Comparison of ENCODE assay signal across 23 cellular contexts in the genomic region with DNA sequence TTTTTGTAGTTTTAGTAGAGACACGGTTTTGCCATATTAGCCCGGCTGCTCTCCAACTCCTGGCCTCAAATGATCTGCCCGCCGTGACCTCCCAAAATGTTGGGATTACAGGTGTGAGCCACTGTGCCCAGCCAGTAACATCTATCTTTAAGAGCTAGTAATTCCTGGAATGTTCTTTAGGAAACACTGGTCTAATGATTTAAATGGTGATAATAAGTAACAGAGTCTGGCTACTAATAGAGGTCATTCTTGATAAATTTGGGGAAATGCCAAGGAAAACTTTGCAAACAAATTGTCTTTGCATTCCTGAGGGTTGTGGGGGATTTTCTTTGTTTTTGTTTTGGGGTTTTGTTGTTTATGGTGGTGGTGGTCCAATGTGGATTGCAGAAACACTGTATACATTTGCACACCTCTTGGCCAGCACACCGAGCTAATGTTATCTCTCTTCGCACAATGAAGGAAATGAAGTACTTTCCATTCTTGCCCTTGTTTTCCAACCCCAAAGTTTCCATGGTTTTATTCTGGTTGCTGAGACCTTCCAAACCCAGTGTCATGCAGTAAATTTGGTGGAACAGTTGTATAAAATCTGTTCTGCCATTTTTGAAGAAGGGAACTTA. TPM values are rescaled to one million over a fixed set of nuclear protein-coding genes. Genes with fewer than 3 reads are reported as not detected.
DNase-seq lines count a peak whose midpoint lies in the region; ATAC-seq, FAIRE-seq and TF ChIP-seq lines count a peak whose summit lies in the region.
"Had no signal": no experiment of that assay in that cellular context is flagged by ENCODE, and none has a peak within 500 bp of the region (broad histone marks: within the 10 kb centered on the region; RNA-seq: fewer than 3 reads in every experiment).

No MANE protein-coding gene starts in this region.

- H3K27me3 Mint-ChIP-seq in endodermal cell (ENCODE audit: insufficient read depth): no peaks in the 10 kb centered on the region

- 55 to 56% methylated on average over 6 of the region's 6 CpGs for WGBS in body of pancreas, 2 donors
- WGBS in endodermal cell (ENCODE audit: insufficient coverage in 1 of 2, insufficient read length in 1 of 2), 2 experiments: 90 to 94% methylated on average over 6 of the region's 6 CpGs

- H3K27ac Mint-ChIP-seq in endodermal cell: no peak overlapping the region
- H3K27ac Mint-ChIP-seq: CD4-positive, alpha-beta memory T cell; GM23338; HFFc6 had no signal

- H3K9ac ChIP-seq in endothelial cell of umbilical vein (replicated peaks; ENCODE audit: extremely low read depth, insufficient read depth, low read length) (no peak overlapping the region), endodermal cell (ENCODE audit: extremely low read depth, low read length, poor library complexity, severe bottlenecking) (no peak overlapping the region)

- H3K36me3 ChIP-seq in body of pancreas (replicated peaks in 1 of 2; ENCODE audit: insufficient read depth in 1 of 2, low read depth in 2 of 2): no peaks in the 10 kb centered on the region
- no peaks in the 10 kb centered on the region for H3K36me3 ChIP-seq in endothelial cell of umbilical vein (ENCODE audit: control insufficient read depth in 2 of 2, extremely low read depth in 1 of 2, insufficient read depth in 2 of 2, low read length in 2 of 2)
- no peaks in the 10 kb centered on the region for H3K36me3 ChIP-seq in endodermal cell (ENCODE audit: control insufficient read depth, insufficient read depth, low read length)
- H3K36me3 ChIP-seq: HAP-1 had no signal

- H3K4me1 Mint-ChIP-seq in endodermal cell: no peaks in the 10 kb centered on the region
- H3K4me1 Mint-ChIP-seq: CD4-positive, alpha-beta memory T cell; GM23338 had no signal

- H3K4me3 Mint-ChIP-seq in endodermal cell: no peak overlapping the region
- H3K4me3 Mint-ChIP-seq: CD4-positive, alpha-beta memory T cell; GM23338; HFFc6 had no signal

- TF ChIP-seq CTCF in body of pancreas (IDR thresholded peaks at IDR 0.05) (no peak), endothelial cell of umbilical vein (IDR thresholded peaks at IDR 0.05; ENCODE audit: extremely low read depth in 1 of 2, insufficient read depth in 1 of 2, low read depth in 1 of 2, low read length in 2 of 2) (no peak), endodermal cell (conservative IDR thresholded peaks at IDR 0.05) (no peak)

- H2AFZ ChIP-seq in endothelial cell of umbilical vein (ENCODE audit: low read depth, low read length): no peak overlapping the region
- H2AFZ ChIP-seq: GM23338 had no signal

- intact Hi-C loops in body of pancreas (cut with DNase I): no loop called here
- intact Hi-C loops in endothelial cell of umbilical vein (cut with micrococcal nuclease): no loop called here
- intact Hi-C loops in posterior vena cava (cut with DNase I): loop anchor here (5.0 to 10.0 kb wide), 2 partner anchors 160 to 167 kb away; no protein-coding TSS in a partner anchor

- TF ChIP-seq POLR2A in body of pancreas (IDR thresholded peaks at IDR 0.05) (no peak), endothelial cell of umbilical vein (IDR thresholded peaks at IDR 0.05; ENCODE audit: low read depth, low read length) (no peak)

- H3K4me2 ChIP-seq in endothelial cell of umbilical vein (ENCODE audit: insufficient read depth, low read length): peak overlapping the region; percentile 18
- H3K4me2 ChIP-seq: GM23338 had no signal

- H3K79me2 ChIP-seq in endothelial cell of umbilical vein (ENCODE audit: control insufficient read depth, insufficient read depth, low read length): no peaks in the 10 kb centered on the region

- peak; percentile 64 for FAIRE-seq in endothelial cell of umbilical vein (lab: Jason Lieb, UNC)
- FAIRE-seq: GM12891, GM18507 had no signal

- dilution Hi-C loops in endothelial cell of umbilical vein (cut with MboI; ENCODE audit: extremely low pct_ligation_motif_present, low sequenced_read_pairs): no loop called here

- ATAC-seq in body of pancreas: peak; percentile 40
- ATAC-seq: GM23338 had no signal

- H3K4me1 ChIP-seq in body of pancreas: no peaks in the 10 kb centered on the region
- H3K4me1 ChIP-seq in endothelial cell of umbilical vein (ENCODE audit: control insufficient read depth, extremely low read depth, insufficient read depth, low read length): peaks cover 6% of the 10 kb centered on the region
- no peaks in the 10 kb centered on the region for H3K4me1 ChIP-seq in endodermal cell (ENCODE audit: control insufficient read depth, insufficient read depth, low read length)
- H3K4me1 ChIP-seq: HAP-1 had no signal

- no peaks in the 10 kb centered on the region for H4K20me1 ChIP-seq in endothelial cell of umbilical vein (replicated peaks; ENCODE audit: control insufficient read depth, extremely low read depth, insufficient read depth, low read length)

- BruUV-seq in endothelial cell of umbilical vein (replicated peaks; lab: Mats Ljungman, UMichigan): no TSS peak

- H3K9me3 ChIP-seq in body of pancreas (no peaks in the 10 kb centered on the region), endothelial cell of umbilical vein (replicated peaks; ENCODE audit: control insufficient read depth, insufficient read depth, low read length) (no peaks in the 10 kb centered on the region), endodermal cell (ENCODE audit: control insufficient read depth, low read length) (no peaks in the 10 kb centered on the region)
- H3K9me3 ChIP-seq: HAP-1 had no signal

- no peak overlapping the region for H3K4me3 ChIP-seq in body of pancreas
- no peak overlapping the region for H3K4me3 ChIP-seq in endothelial cell of umbilical vein (replicated peaks in 1 of 3; ENCODE audit: insufficient read depth in 1 of 3, low read depth in 1 of 3, low read length in 3 of 3)
- no peak overlapping the region for H3K4me3 ChIP-seq in endodermal cell (ENCODE audit: low read length)
- H3K4me3 ChIP-seq: GM23338, HAP-1 had no signal

- no peaks in the 10 kb centered on the region for H3K9me1 ChIP-seq in endothelial cell of umbilical vein (replicated peaks; ENCODE audit: control insufficient read depth, extremely low read depth, insufficient read depth, low read length)

- DNase-seq in body of pancreas: no peak
- peak; percentile 89 for DNase-seq in endothelial cell of umbilical vein (ENCODE audit: low read depth, low spot score)
- peak; percentile 25 for DNase-seq in kidney tubule cell (ENCODE audit: low spot score)
- DNase-seq in NCI-H524 (lab: John Stamatoyannopoulos, UW): no peak
- no peak for DNase-seq in posterior vena cava (ENCODE audit: low spot score)
- no peak for DNase-seq in endodermal cell
- DNase-seq: C1 segment of cervical spinal cord; Calu3; CD4-positive, alpha-beta memory T cell; COR-L47; DMS53; DMS79 treated with DMSO at 0.1 percent for 48 hours; GF-D8; HFFc6 had no signal

- H3K27me3 ChIP-seq in body of pancreas: no peaks in the 10 kb centered on the region
- peaks cover 2 to 4% of the 10 kb centered on the region in 2 experiments for H3K27me3 ChIP-seq in endothelial cell of umbilical vein (ENCODE audit: control insufficient read depth in 2 of 2, insufficient read depth in 2 of 2, low read length in 2 of 2)
- H3K27me3 ChIP-seq in endodermal cell (ENCODE audit: control insufficient read depth, insufficient read depth, low read length, poor library complexity, severe bottlenecking): no peaks in the 10 kb centered on the region

- no peaks in the 10 kb centered on the region for H3K36me3 Mint-ChIP-seq in endodermal cell (ENCODE audit: low read depth)
- H3K36me3 Mint-ChIP-seq: CD4-positive, alpha-beta memory T cell had no signal

- POLR2A ChIA-PET in endothelial cell of umbilical vein (lab: Charles Lee): no interaction called here

- CTCF ChIA-PET in endothelial cell of umbilical vein (lab: Charles Lee): interaction anchor here (0.9 to 1.7 kb wide), 3 partner anchors 10 to 167 kb away, joined by 3 to 4 read pairs (median 3); no protein-coding TSS in a partner anchor

- H3K27ac ChIP-seq in body of pancreas (no peak overlapping the region), endothelial cell of umbilical vein (ENCODE audit: insufficient read depth, low read depth, low read length) (no peak overlapping the region), endodermal cell (ENCODE audit: low read depth, low read length) (no peak overlapping the region)

- H3K9me3 Mint-ChIP-seq in endodermal cell: no peaks in the 10 kb centered on the region
- H3K9me3 Mint-ChIP-seq: CD4-positive, alpha-beta memory T cell; GM23338; HFFc6 had no signal

TF ChIP-seq in endothelial cell of umbilical vein, 7 proteins besides CTCF, POLR2A, EP300 and RAD21:
- no peak for TF ChIP-seq MAX (IDR thresholded peaks at IDR 0.05; ENCODE audit: insufficient read depth, insufficient read length)
- TF ChIP-seq JUN (IDR thresholded peaks at IDR 0.05; ENCODE audit: borderline replicate concordance, insufficient read depth, insufficient read length, low read depth): no peak

RNA-seq across cellular contexts. Expression of gene WIPF3, which starts 51.3 kb away (rescaled TPM):
- total RNA-seq in body of pancreas: 1 to 10 TPM in 1 of 2 donors, under 1 TPM in 1; 0.33 to 1.0 TPM
- total RNA-seq in endothelial cell of umbilical vein: 0.35 TPM in 1 of 2 replicates, not detected in the other
- 0.01 and 0.03 TPM in 2 replicates for polyA plus RNA-seq in endothelial cell of umbilical vein
- 0.05 and 0.07 TPM in 2 replicates for polyA plus RNA-seq in endothelial cell of umbilical vein (2011; cell fraction: cytosol; rRNA removed)
- polyA plus RNA-seq in endothelial cell of umbilical vein (2011; cell fraction: nucleus; rRNA removed): 0.03 and 0.08 TPM in 2 replicates
- 0.04 TPM in 1 of 2 replicates, not detected in the other for polyA plus RNA-seq in endothelial cell of umbilical vein (2012)
- polyA minus RNA-seq in endothelial cell of umbilical vein: 0.06 TPM in 1 of 2 replicates, not detected in the other
- not detected for polyA minus RNA-seq in endothelial cell of umbilical vein (2011; cell fraction: cytosol; rRNA and poly(A)+ RNA removed)
- polyA minus RNA-seq in endothelial cell of umbilical vein (2011; cell fraction: nucleus; rRNA and poly(A)+ RNA removed): not detected in 2 replicates
- total RNA-seq in posterior vena cava: 10 to 100 TPM; 20.8 to 21.4 TPM
- 1 to 10 TPM; 5.2 to 7.2 TPM for total RNA-seq in endodermal cell
- polyA plus RNA-seq in endodermal cell (2013, experiment 1 of 2): 5.9 TPM
- polyA plus RNA-seq in endodermal cell (2013, experiment 2 of 2): 5.3 TPM
- total RNA-seq: A172; CD4-positive, alpha-beta memory T cell; Daoy; G401; H4; HFFc6 had no signal
- polyA plus RNA-seq: BJ; CD4-positive, alpha-beta memory T cell had no signal

Comparison
In these comparisons a context has a peak if more than half of its experiments do, and no peak if none do; other contexts are left out.
1. DNase-seq: peak in endothelial cell of umbilical vein (single experiment) and kidney tubule cell (single experiment); none in body of pancreas (0 of 4), NCI-H524 (0 of 2), posterior vena cava (single experiment) and endodermal cell (single experiment).
2. intact Hi-C loops: an anchor here in posterior vena cava (5.0 to 10.0 kb wide); none called in body of pancreas and endothelial cell of umbilical vein.